Comparison of ENCODE assay signal across 1 cellular context in the genomic region with DNA sequence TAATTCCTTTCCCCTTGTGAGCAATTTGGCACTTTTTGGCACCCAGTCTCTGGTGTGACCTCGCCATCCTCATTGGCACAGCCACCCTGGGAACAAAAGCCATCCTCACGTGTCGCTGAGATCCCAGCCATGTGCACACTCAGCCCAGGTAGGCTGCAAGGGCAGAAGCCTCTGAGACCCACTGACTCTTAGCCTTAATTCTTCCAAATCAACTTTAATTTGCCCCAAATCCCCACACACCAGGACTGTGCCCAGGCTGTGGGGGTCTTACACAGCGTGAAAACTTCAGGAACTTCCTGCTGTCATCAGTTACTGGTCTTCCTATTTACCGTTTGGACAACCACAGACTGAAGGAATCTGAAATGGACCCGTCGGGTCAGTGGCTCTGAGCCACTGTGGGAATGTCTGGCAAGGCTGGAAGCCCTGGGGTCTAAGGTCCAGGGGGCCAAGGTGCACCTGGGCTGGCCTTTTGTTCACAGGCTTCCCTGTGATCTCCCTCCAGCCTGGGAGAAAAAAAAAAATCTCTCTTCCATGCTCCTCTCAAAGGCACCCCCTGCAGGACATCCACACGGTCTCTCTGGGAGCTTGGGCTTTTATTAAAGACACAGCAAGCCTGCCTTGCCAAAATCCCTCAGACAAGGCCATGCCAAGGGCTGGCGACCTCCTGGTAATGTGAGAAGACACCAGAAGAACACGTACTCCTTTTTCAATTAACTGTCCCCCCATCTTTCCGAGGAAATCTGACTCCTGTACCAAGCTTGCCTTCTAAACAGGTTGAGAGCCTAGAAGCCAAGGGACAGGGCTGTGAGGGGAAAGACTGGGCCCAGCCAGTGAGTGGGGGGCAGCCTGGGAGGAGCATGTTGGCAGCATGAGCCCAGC.
A peak's percentile ranks its signal among the peaks of the same experiment; 100 is the strongest.
TF ChIP-seq lines count a peak whose summit lies in the region.

No MANE protein-coding gene starts in this region.

TF ChIP-seq in HepG2, 621 proteins besides CTCF, POLR2A, EP300 and RAD21 (continued from another document):
- TF ChIP-seq, protein P1, sequence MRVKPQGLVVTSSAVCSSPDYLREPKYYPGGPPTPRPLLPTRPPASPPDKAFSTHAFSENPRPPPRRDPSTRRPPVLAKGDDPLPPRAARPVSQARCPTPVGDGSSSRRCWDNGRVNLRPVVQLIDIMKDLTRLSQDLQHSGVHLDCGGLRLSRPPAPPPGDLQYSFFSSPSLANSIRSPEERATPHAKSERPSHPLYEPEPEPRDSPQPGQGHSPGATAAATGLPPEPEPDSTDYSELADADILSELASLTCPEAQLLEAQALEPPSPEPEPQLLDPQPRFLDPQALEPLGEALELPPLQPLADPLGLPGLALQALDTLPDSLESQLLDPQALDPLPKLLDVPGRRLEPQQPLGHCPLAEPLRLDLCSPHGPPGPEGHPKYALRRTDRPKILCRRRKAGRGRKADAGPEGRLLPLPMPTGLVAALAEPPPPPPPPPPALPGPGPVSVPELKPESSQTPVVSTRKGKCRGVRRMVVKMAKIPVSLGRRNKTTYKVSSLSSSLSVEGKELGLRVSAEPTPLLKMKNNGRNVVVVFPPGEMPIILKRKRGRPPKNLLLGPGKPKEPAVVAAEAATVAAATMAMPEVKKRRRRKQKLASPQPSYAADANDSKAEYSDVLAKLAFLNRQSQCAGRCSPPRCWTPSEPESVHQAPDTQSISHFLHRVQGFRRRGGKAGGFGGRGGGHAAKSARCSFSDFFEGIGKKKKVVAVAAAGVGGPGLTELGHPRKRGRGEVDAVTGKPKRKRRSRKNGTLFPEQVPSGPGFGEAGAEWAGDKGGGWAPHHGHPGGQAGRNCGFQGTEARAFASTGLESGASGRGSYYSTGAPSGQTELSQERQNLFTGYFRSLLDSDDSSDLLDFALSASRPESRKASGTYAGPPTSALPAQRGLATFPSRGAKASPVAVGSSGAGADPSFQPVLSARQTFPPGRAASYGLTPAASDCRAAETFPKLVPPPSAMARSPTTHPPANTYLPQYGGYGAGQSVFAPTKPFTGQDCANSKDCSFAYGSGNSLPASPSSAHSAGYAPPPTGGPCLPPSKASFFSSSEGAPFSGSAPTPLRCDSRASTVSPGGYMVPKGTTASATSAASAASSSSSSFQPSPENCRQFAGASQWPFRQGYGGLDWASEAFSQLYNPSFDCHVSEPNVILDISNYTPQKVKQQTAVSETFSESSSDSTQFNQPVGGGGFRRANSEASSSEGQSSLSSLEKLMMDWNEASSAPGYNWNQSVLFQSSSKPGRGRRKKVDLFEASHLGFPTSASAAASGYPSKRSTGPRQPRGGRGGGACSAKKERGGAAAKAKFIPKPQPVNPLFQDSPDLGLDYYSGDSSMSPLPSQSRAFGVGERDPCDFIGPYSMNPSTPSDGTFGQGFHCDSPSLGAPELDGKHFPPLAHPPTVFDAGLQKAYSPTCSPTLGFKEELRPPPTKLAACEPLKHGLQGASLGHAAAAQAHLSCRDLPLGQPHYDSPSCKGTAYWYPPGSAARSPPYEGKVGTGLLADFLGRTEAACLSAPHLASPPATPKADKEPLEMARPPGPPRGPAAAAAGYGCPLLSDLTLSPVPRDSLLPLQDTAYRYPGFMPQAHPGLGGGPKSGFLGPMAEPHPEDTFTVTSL (CRISPR knock-in tag; IDR thresholded peaks at IDR 0.05; ENCODE audit: borderline replicate concordance) = peak; percentile 71; the same call in 1 of the 2 replicates
- TF ChIP-seq, protein P2, sequence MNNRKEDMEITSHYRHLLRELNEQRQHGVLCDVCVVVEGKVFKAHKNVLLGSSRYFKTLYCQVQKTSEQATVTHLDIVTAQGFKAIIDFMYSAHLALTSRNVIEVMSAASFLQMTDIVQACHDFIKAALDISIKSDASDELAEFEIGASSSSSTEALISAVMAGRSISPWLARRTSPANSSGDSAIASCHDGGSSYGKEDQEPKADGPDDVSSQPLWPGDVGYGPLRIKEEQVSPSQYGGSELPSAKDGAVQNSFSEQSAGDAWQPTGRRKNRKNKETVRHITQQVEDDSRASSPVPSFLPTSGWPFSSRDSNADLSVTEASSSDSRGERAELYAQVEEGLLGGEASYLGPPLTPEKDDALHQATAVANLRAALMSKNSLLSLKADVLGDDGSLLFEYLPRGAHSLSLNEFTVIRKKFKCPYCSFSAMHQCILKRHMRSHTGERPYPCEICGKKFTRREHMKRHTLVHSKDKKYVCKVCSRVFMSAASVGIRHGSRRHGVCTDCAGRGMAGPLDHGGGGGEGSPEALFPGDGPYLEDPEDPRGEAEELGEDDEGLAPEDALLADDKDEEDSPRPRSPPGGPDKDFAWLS (CRISPR knock-in tag; IDR thresholded peaks at IDR 0.05; ENCODE audit: borderline replicate concordance) = 0 out of 2 replicates have a peak, but pooled peaks have one; percentile 41
- TF ChIP-seq, protein P3, sequence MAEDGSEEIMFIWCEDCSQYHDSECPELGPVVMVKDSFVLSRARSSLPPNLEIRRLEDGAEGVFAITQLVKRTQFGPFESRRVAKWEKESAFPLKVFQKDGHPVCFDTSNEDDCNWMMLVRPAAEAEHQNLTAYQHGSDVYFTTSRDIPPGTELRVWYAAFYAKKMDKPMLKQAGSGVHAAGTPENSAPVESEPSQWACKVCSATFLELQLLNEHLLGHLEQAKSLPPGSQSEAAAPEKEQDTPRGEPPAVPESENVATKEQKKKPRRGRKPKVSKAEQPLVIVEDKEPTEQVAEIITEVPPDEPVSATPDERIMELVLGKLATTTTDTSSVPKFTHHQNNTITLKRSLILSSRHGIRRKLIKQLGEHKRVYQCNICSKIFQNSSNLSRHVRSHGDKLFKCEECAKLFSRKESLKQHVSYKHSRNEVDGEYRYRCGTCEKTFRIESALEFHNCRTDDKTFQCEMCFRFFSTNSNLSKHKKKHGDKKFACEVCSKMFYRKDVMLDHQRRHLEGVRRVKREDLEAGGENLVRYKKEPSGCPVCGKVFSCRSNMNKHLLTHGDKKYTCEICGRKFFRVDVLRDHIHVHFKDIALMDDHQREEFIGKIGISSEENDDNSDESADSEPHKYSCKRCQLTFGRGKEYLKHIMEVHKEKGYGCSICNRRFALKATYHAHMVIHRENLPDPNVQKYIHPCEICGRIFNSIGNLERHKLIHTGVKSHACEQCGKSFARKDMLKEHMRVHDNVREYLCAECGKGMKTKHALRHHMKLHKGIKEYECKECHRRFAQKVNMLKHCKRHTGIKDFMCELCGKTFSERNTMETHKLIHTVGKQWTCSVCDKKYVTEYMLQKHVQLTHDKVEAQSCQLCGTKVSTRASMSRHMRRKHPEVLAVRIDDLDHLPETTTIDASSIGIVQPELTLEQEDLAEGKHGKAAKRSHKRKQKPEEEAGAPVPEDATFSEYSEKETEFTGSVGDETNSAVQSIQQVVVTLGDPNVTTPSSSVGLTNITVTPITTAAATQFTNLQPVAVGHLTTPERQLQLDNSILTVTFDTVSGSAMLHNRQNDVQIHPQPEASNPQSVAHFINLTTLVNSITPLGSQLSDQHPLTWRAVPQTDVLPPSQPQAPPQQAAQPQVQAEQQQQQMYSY (CRISPR knock-in tag; IDR thresholded peaks at IDR 0.05) = 0 out of 2 replicates have a peak, but pooled peaks have one; percentile 20
- peak; percentile 92; the same call in 1 of the 2 replicates for TF ChIP-seq REPIN1 (CRISPR knock-in tag; IDR thresholded peaks at IDR 0.05; ENCODE audit: borderline replicate concordance, low read depth)
- no peak for TF ChIP-seq ZNF781 (CRISPR knock-in tag; IDR thresholded peaks at IDR 0.05; ENCODE audit: borderline replicate concordance, not compliant biosample characterization)
- TF ChIP-seq ZNF614 (CRISPR knock-in tag; IDR thresholded peaks at IDR 0.05; ENCODE audit: borderline replicate concordance) = peak; percentile 71; the same call in 1 of the 2 replicates
- TF ChIP-seq, protein P4, sequence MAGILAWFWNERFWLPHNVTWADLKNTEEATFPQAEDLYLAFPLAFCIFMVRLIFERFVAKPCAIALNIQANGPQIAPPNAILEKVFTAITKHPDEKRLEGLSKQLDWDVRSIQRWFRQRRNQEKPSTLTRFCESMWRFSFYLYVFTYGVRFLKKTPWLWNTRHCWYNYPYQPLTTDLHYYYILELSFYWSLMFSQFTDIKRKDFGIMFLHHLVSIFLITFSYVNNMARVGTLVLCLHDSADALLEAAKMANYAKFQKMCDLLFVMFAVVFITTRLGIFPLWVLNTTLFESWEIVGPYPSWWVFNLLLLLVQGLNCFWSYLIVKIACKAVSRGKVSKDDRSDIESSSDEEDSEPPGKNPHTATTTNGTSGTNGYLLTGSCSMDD (CRISPR knock-in tag; IDR thresholded peaks at IDR 0.05) = no peak
- TF ChIP-seq NR2F6 (IDR thresholded peaks at IDR 0.05) = peak; percentile 84
- TF ChIP-seq NR2F6 (CRISPR knock-in tag; IDR thresholded peaks at IDR 0.05) = peak; percentile 85
- TF ChIP-seq ZBTB7A (CRISPR knock-in tag; IDR thresholded peaks at IDR 0.05) = no peak
- TF ChIP-seq, protein P5, sequence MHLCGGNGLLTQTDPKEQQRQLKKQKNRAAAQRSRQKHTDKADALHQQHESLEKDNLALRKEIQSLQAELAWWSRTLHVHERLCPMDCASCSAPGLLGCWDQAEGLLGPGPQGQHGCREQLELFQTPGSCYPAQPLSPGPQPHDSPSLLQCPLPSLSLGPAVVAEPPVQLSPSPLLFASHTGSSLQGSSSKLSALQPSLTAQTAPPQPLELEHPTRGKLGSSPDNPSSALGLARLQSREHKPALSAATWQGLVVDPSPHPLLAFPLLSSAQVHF (CRISPR knock-in tag; IDR thresholded peaks at IDR 0.05) = no peak
- TF ChIP-seq AGO1 (IDR thresholded peaks at IDR 0.05; ENCODE audit: low read depth, low read length, poor library complexity, severe bottlenecking) = no peak
- TF ChIP-seq DR1 (CRISPR knock-in tag; IDR thresholded peaks at IDR 0.05) = no peak
- peak; percentile 77; the same call in 1 of the 2 replicates for TF ChIP-seq SSRP1 (CRISPR knock-in tag; IDR thresholded peaks at IDR 0.05)
TF ChIP-seq in HepG2: peak in this region for 247.
